8 cellular contexts compared by ENCODE assay signal in the genomic region with DNA sequence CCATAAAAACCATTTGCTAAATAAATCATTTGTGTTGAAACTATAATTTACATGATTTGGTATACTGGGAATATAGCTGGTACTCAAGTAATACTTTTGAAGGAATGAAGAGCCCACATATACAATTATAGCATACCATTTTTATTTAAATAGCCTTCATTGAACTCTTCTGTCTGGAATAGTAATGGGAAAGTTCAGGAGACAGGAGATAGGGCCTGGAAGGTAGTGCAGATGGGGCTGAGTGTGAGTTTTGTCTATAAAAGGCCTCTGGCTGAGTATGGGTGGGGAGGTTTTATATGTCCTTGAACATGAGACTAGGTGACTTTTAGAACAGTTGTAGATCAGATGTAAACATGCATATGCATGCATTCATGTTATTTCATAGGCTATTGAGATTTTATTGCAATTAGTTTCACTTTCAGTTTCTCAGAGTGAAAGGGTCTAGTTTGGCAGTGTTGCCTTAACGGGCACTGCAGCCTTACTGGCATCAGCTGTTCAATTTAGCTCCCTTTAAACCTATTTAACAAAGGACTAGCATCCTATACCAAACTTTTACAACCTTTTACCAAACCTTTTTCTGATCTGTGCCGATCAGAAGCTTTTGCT. TPM values are rescaled to one million over a fixed set of nuclear protein-coding genes. Genes with fewer than 3 reads are reported as not detected.
DNase-seq lines count a peak whose midpoint lies in the region; ATAC-seq lines count a peak whose summit lies in the region.

No MANE protein-coding gene starts in this region.

- DNase-seq in DMS79 (lab: John Stamatoyannopoulos, UW) (peak; percentile 7), GM19238 (ENCODE audit: insufficient read length, low spot score) (peak; percentile 13), RPMI8226 (peak; percentile 61), myocyte (ENCODE audit: low read depth) (peak; percentile 52), NCI-H146 treated with DMSO at 0.1 percent for 48 hours (lab: John Stamatoyannopoulos, UW; ENCODE audit: unreplicated experiment) (no peak), NCI-H187 treated with DMSO at 0.1 percent for 48 hours (lab: John Stamatoyannopoulos, UW) (no peak)

- peak; percentile 89 for ATAC-seq in HG03159 (IDR thresholded peaks at IDR 0.05; ENCODE audit: unreplicated experiment)

- peak overlapping the region; percentile 48 to 55 for H3K4me3 ChIP-seq in duodenal mucosa (ENCODE audit: low read depth in 1 of 2, low read length in 2 of 2)

- H3K9ac ChIP-seq in duodenal mucosa (ENCODE audit: low read depth in 1 of 2, low read length in 2 of 2) = peak overlapping the region; percentile 26 to 45

- no peaks in the 10 kb centered on the region for H3K27me3 ChIP-seq in duodenal mucosa (ENCODE audit: control insufficient read depth in 1 of 2, insufficient read depth in 2 of 2, low read length in 2 of 2)

- no peak overlapping the region for H3K27ac ChIP-seq in duodenal mucosa (ENCODE audit: low read depth, low read length)

- H3K4me1 ChIP-seq in duodenal mucosa (ENCODE audit: control insufficient read depth in 1 of 2, insufficient read depth in 2 of 2, low read length in 2 of 2) = no peaks in the 10 kb centered on the region

- H3K36me3 ChIP-seq in duodenal mucosa (ENCODE audit: control insufficient read depth in 1 of 2, insufficient read depth in 2 of 2, low read length in 2 of 2) = no peaks in the 10 kb centered on the region

- H3K9me3 ChIP-seq in duodenal mucosa (ENCODE audit: control insufficient read depth in 1 of 2, low read length in 2 of 2) = no peaks in the 10 kb centered on the region

RNA-seq across cellular contexts. Expression of a gene that starts 27.2 kb away (rescaled TPM):
- 75.2 and 77.0 TPM in 2 replicates for total RNA-seq in myocyte
- polyA plus RNA-seq in myocyte (2012) = 36.8 TPM

RNA-seq across cellular contexts. Expression of a gene that starts 27.4 kb away (rescaled TPM):
- total RNA-seq in myocyte = 11.0 and 13.4 TPM in 2 replicates
- polyA plus RNA-seq in myocyte (2012) = 3.0 TPM

Comparison
In these comparisons a context has a peak if more than half of its experiments do, and no peak if none do; other contexts are left out.
1. DNase-seq: peak in DMS79 (single experiment), GM19238 (single experiment), RPMI8226 (single experiment) and myocyte (single experiment); none in NCI-H146 treated with DMSO at 0.1 percent for 48 hours (single experiment) and NCI-H187 treated with DMSO at 0.1 percent for 48 hours (single experiment).